Comparison of ENCODE assay signal across 17 cellular contexts in genomic region chr22:28547132-28547842, GRCh38.
A peak's percentile ranks its signal among the peaks of the same experiment; 100 is the strongest.
DNase-seq lines count a peak whose midpoint lies in the region; ATAC-seq and TF ChIP-seq lines count a peak whose summit lies in the region.
"Had no signal": no experiment of that assay in that cellular context is flagged by ENCODE, and none has a peak within 500 bp of the region (broad histone marks: within the 10 kb centered on the region; RNA-seq: fewer than 3 reads in every experiment).

No MANE protein-coding gene starts in this region.

- BruUV-seq in IMR-90 (replicated peaks; lab: Mats Ljungman, UMichigan): no TSS peak

- dilution Hi-C loops in IMR-90 (cut with HindIII; ENCODE audit: low sequenced_read_pairs, unreplicated experiment): no loop called here

- TF ChIP-seq RAD21 in IMR-90 (IDR thresholded peaks at IDR 0.05; ENCODE audit: low read length): no peak

- peak overlapping the region; percentile 31 for H2BK5ac ChIP-seq in IMR-90 (ENCODE audit: low read depth, low read length, poor library complexity, severe bottlenecking)

- POLR2A ChIA-PET in IMR-90 (lab: Charles Lee; ENCODE audit: unreplicated experiment): no interaction called here

- in situ Hi-C loops in IMR-90 (cut with MboI; ENCODE audit: low sequenced_read_pairs): no loop called here

- H3K27ac ChIP-seq in ACC112 (ENCODE audit: low read depth, low read length) (peak overlapping the region; percentile 31; the same call in 1 of the 2 replicates), IMR-90 (ENCODE audit: insufficient read depth, low read length) (no peak overlapping the region)
- H3K27ac ChIP-seq: psoas muscle had no signal

- H3K36me3 ChIP-seq in ACC112 (ENCODE audit: insufficient read depth, low read length) (no peaks in the 10 kb centered on the region), IMR-90 (ENCODE audit: control insufficient read depth, insufficient read depth, low read length) (no peaks in the 10 kb centered on the region), mucosa of descending colon (ENCODE audit: low read depth) (no peaks in the 10 kb centered on the region)

- 0 out of 2 replicates have a peak overlapping the region, but pooled peaks have one; percentile 24 for H3K14ac ChIP-seq in IMR-90 (replicated peaks; ENCODE audit: low read depth, low read length)

- H3K9ac ChIP-seq in IMR-90 (ENCODE audit: low read depth, low read length): no peak overlapping the region

- H3K23ac ChIP-seq in IMR-90 (ENCODE audit: low read depth, low read length): no peak overlapping the region

- no peak overlapping the region for H4K91ac ChIP-seq in IMR-90 (ENCODE audit: insufficient read depth, low read depth, low read length)

- H3K4ac ChIP-seq in IMR-90 (ENCODE audit: low read depth, low read length): no peak overlapping the region

- H3K4me3 ChIP-seq in ACC112 (ENCODE audit: low read depth, low read length) (no peak overlapping the region), IMR-90 (ENCODE audit: insufficient read depth, low read depth, low read length) (no peak overlapping the region), choroid plexus epithelial cell (ENCODE audit: low read depth, low read length) (no peak overlapping the region), mucosa of descending colon (no peak overlapping the region)
- H3K4me3 ChIP-seq: psoas muscle had no signal

- H2BK15ac ChIP-seq in IMR-90 (ENCODE audit: low read depth, low read length): no peak overlapping the region

- no peaks in the 10 kb centered on the region for H3K27me3 ChIP-seq in ACC112 (ENCODE audit: insufficient read depth, low read length)
- no peaks in the 10 kb centered on the region for H3K27me3 ChIP-seq in IMR-90 (ENCODE audit: control insufficient read depth, insufficient read depth, low read length)

- H2AK9ac ChIP-seq in IMR-90 (replicated peaks; ENCODE audit: low read depth, low read length, poor library complexity): no peak overlapping the region

- H2BK20ac ChIP-seq in IMR-90 (ENCODE audit: low read depth, low read length): no peak overlapping the region

- no peak overlapping the region for H3K4me2 ChIP-seq in IMR-90 (ENCODE audit: low read depth, low read length)

- H3K79me1 ChIP-seq in IMR-90 (ENCODE audit: low read depth in 1 of 2, low read length in 2 of 2): peaks cover 12% of the 10 kb centered on the region in 2 experiments

- intact Hi-C loops in IMR-90 (cut with micrococcal nuclease): no loop called here
- intact Hi-C loops in mucosa of descending colon (cut with DNase I, micrococcal nuclease): no loop called here

- no peak overlapping the region for H2BK120ac ChIP-seq in IMR-90 (ENCODE audit: low read depth, low read length)

- no peak overlapping the region for H4K5ac ChIP-seq in IMR-90 (ENCODE audit: low read depth, low read length)

- H3K9me1 ChIP-seq in IMR-90 (ENCODE audit: insufficient read depth, low read length): peaks cover 6% of the 10 kb centered on the region; the same call in 1 of the 2 replicates

- DNase-seq in IMR-90: peak; percentile 81
- peak; percentile 33 for DNase-seq in choroid plexus epithelial cell (ENCODE audit: low read depth)
- peak; percentile 16 for DNase-seq in left kidney (ENCODE audit: low read depth, low spot score)
- no peak for DNase-seq in cerebellar nuclear complex (lab: John Stamatoyannopoulos, UW)
- DNase-seq in NCI-H526 (lab: John Stamatoyannopoulos, UW): no peak
- no peak for DNase-seq in mucosa of descending colon
- DNase-seq: activated CD8-positive, alpha-beta memory T cell treated with anti-CD3 and anti-CD28 coated beads, Interleukin-2, amount 50 U/mL, for 4 hours; hypothalamus; NCI-H1105 treated with DMSO at 0.1 percent for 48 hours; NCI-H345; psoas muscle; SHP77 treated with DMSO at 0.1 percent for 48 hours; T-helper 9 cell had no signal

- TF ChIP-seq CTCF in IMR-90 (conservative IDR thresholded peaks at IDR 0.05; ENCODE audit: low read depth, low read length) (no peak), choroid plexus epithelial cell (conservative IDR thresholded peaks at IDR 0.05; ENCODE audit: low read depth, low read length) (no peak), mucosa of descending colon (IDR thresholded peaks at IDR 0.05) (no peak)

- H2AFZ ChIP-seq in ACC112 (ENCODE audit: low read length, unreplicated experiment) (no peak overlapping the region), IMR-90 (replicated peaks; ENCODE audit: low read length, poor library complexity) (no peak overlapping the region)

- no peak for TF ChIP-seq POLR2A in IMR-90 (IDR thresholded peaks at IDR 0.05; ENCODE audit: low read depth, low read length)

- H3K18ac ChIP-seq in IMR-90 (ENCODE audit: low read depth, low read length): no peak overlapping the region; the same call in 1 of the 2 replicates

- ATAC-seq in IMR-90 (ENCODE audit: low read depth) (peak; percentile 91), mucosa of descending colon (no peak), HG02642 (IDR thresholded peaks at IDR 0.05; ENCODE audit: poor library complexity, unreplicated experiment) (no peak)
- ATAC-seq: activated naive CD4-positive, alpha-beta T cell treated with anti-CD3 and anti-CD28 coated beads, Interleukin-2, amount 50 U/mL, for 72 hours; left lobe of liver had no signal

- WGBS in IMR-90 (ENCODE audit: extremely low coverage in 2 of 2, insufficient read length in 1 of 2), 2 experiments: 0% methylated on average over 1 of the region's 4 CpGs; no CpG with 5 or more reads in 1 of the 2 experiments

- H3K9me3 ChIP-seq in IMR-90 (ENCODE audit: control insufficient read depth, insufficient read depth, low read length): peaks cover 4% of the 10 kb centered on the region
- no peaks in the 10 kb centered on the region for H3K9me3 ChIP-seq in mucosa of descending colon

- H3K4me1 ChIP-seq in ACC112 (ENCODE audit: control insufficient read depth, insufficient read depth, low read length, unreplicated experiment) (peaks cover 13% of the 10 kb centered on the region), IMR-90 (ENCODE audit: control insufficient read depth, insufficient read depth, low read length) (peaks cover 2% of the 10 kb centered on the region; the same call in 1 of the 2 replicates), mucosa of descending colon (ENCODE audit: low read depth) (no peaks in the 10 kb centered on the region)

- CTCF ChIA-PET in IMR-90 (lab: Yijun Ruan, JAX): no interaction called here

- H4K8ac ChIP-seq in IMR-90 (ENCODE audit: low read depth in 2 of 2, low read length in 2 of 2): no peak overlapping the region; a peak in 1 of 4 replicates

- 0 out of 2 replicates have a peak overlapping the region, but pooled peaks have one; percentile 17 for H2AK5ac ChIP-seq in IMR-90 (ENCODE audit: low read depth, low read length)

- H3K79me2 ChIP-seq in ACC112 (ENCODE audit: control insufficient read depth, insufficient read depth, low read length, unreplicated experiment): no peaks in the 10 kb centered on the region

- no peak overlapping the region for H3K56ac ChIP-seq in IMR-90 (ENCODE audit: extremely low read depth, insufficient read depth, low read length)

- no peaks in the 10 kb centered on the region for H4K20me1 ChIP-seq in IMR-90 (ENCODE audit: insufficient read depth, low read length)

TF ChIP-seq in IMR-90, 13 proteins besides CTCF, POLR2A, EP300 and RAD21:
- TF ChIP-seq RCOR1 (IDR thresholded peaks at IDR 0.05; ENCODE audit: insufficient replicate concordance, low read length) (no peak), ELK1 (IDR thresholded peaks at IDR 0.05; ENCODE audit: borderline replicate concordance, low read depth, low read length) (no peak), NFE2L2 (IDR thresholded peaks at IDR 0.05; ENCODE audit: low read depth, low read length) (no peak), RFX5 (IDR thresholded peaks at IDR 0.05; ENCODE audit: low read depth, low read length) (no peak), MAZ (IDR thresholded peaks at IDR 0.05; ENCODE audit: borderline replicate concordance, low read depth, low read length) (no peak), USF2 (IDR thresholded peaks at IDR 0.05; ENCODE audit: low read depth, low read length) (no peak), BHLHE40 (IDR thresholded peaks at IDR 0.05; ENCODE audit: low read depth, low read length) (no peak), MXI1 (IDR thresholded peaks at IDR 0.05; ENCODE audit: borderline replicate concordance, low read depth, low read length) (no peak), SMC3 (IDR thresholded peaks at IDR 0.05; ENCODE audit: low read depth, low read length) (no peak), CEBPB (IDR thresholded peaks at IDR 0.05; ENCODE audit: low read depth, low read length) (peak; percentile 97), MAFK (IDR thresholded peaks at IDR 0.05; ENCODE audit: low read depth, low read length) (peak; percentile 22; the same call in 1 of the 2 replicates)

Comparison
In these comparisons a context has a peak if more than half of its experiments do, and no peak if none do; other contexts are left out.
1. DNase-seq: peak in IMR-90 (single experiment), choroid plexus epithelial cell (single experiment) and left kidney (single experiment); none in cerebellar nuclear complex (0 of 2), NCI-H526 (0 of 2) and mucosa of descending colon (0 of 3).